In genomic region chr6:78438135-78438534, GRCh38 we compare ENCODE assay signal across 7 cellular contexts.
"Had no signal": no experiment of that assay in that cellular context is flagged by ENCODE, and none has a peak within 500 bp of the region (broad histone marks: within the 10 kb centered on the region; RNA-seq: fewer than 3 reads in every experiment).

No MANE protein-coding gene starts in this region.

- H3K4me3 ChIP-seq: GM12878 had no signal

- FAIRE-seq: GM12878, GM12891, GM12892, GM18507, GM19239 had no signal

- ATAC-seq: GM12878 had no signal

- DNase-seq: GDM1, GF-D8 had no signal
